Comparison of ENCODE assay signal across 1 cellular context in genomic region chr3:138935864-138936762, GRCh38.
TF ChIP-seq lines count a peak whose summit lies in the region.

No MANE protein-coding gene starts in this region.

TF ChIP-seq in H1, 55 proteins besides CTCF, POLR2A, EP300 and RAD21:
- no peak; the same call in 1 of the 2 replicates for TF ChIP-seq TAF1 (IDR thresholded peaks at IDR 0.05; ENCODE audit: low read depth, low read length)
- no peak for TF ChIP-seq GTF2F1 (IDR thresholded peaks at IDR 0.05; ENCODE audit: borderline replicate concordance, low read depth, low read length)
- no peak for TF ChIP-seq SIRT6 (IDR thresholded peaks at IDR 0.05; ENCODE audit: low read length)
- TF ChIP-seq SIN3A (conservative IDR thresholded peaks at IDR 0.05 in 1 of 2, IDR thresholded peaks at IDR 0.05 in 1 of 2; ENCODE audit: low read depth in 1 of 2, low read length in 2 of 2), result no peak
- no peak for TF ChIP-seq SRF (IDR thresholded peaks at IDR 0.05; ENCODE audit: low read depth, low read length)
- 0 out of 4 replicates have a peak, but pooled peaks of 1 of the 2 experiments have one; percentile 23 for TF ChIP-seq HDAC2 (IDR thresholded peaks at IDR 0.05; ENCODE audit: borderline replicate concordance in 1 of 2, low read depth in 2 of 2, low read length in 2 of 2)
- no peak for TF ChIP-seq BACH1 (IDR thresholded peaks at IDR 0.05; ENCODE audit: low read length)
- no peak for TF ChIP-seq SP2 (IDR thresholded peaks at IDR 0.05; ENCODE audit: low read length)
- TF ChIP-seq ZNF274 (IDR thresholded peaks at IDR 0.05; ENCODE audit: borderline replicate concordance, extremely low read depth, low read length), result no peak
- TF ChIP-seq JUND (IDR thresholded peaks at IDR 0.05; ENCODE audit: low read length), result no peak
- no peak for TF ChIP-seq POU5F1 (IDR thresholded peaks at IDR 0.05; ENCODE audit: low read depth, low read length)
- TF ChIP-seq RXRA (IDR thresholded peaks at IDR 0.05; ENCODE audit: insufficient read depth, low read depth, low read length), result no peak
- no peak for TF ChIP-seq EGR1 (IDR thresholded peaks at IDR 0.05; ENCODE audit: borderline replicate concordance, low read depth, low read length)
- no peak for TF ChIP-seq NANOG (IDR thresholded peaks at IDR 0.05; ENCODE audit: insufficient read depth, low read depth, low read length, poor library complexity, severe bottlenecking)
- no peak for TF ChIP-seq CBX8 (IDR thresholded peaks at IDR 0.05; ENCODE audit: borderline replicate concordance, low read depth, low read length)
- peak; percentile 28; the same call in 1 of the 2 replicates for TF ChIP-seq TBP (IDR thresholded peaks at IDR 0.05; ENCODE audit: low read depth, low read length)
- TF ChIP-seq KDM1A (IDR thresholded peaks at IDR 0.05; ENCODE audit: borderline replicate concordance, low read length), result no peak
- TF ChIP-seq CREB1 (IDR thresholded peaks at IDR 0.05), result no peak; the same call in 1 of the 2 replicates
- no peak for TF ChIP-seq CEBPB (IDR thresholded peaks at IDR 0.05; ENCODE audit: low read depth, low read length)
- peak; percentile 2 for TF ChIP-seq CHD7 (IDR thresholded peaks at IDR 0.05; ENCODE audit: insufficient replicate concordance, low read length)
- peak; percentile 34; the same call in 1 of the 2 replicates for TF ChIP-seq CHD2 (IDR thresholded peaks at IDR 0.05; ENCODE audit: low read length)
- no peak for TF ChIP-seq EZH2 (IDR thresholded peaks at IDR 0.05; ENCODE audit: low read depth, low read length, severe bottlenecking)
- TF ChIP-seq, protein P1, sequence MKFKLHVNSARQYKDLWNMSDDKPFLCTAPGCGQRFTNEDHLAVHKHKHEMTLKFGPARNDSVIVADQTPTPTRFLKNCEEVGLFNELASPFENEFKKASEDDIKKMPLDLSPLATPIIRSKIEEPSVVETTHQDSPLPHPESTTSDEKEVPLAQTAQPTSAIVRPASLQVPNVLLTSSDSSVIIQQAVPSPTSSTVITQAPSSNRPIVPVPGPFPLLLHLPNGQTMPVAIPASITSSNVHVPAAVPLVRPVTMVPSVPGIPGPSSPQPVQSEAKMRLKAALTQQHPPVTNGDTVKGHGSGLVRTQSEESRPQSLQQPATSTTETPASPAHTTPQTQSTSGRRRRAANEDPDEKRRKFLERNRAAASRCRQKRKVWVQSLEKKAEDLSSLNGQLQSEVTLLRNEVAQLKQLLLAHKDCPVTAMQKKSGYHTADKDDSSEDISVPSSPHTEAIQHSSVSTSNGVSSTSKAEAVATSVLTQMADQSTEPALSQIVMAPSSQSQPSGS (IDR thresholded peaks at IDR 0.05; ENCODE audit: low read length), result no peak
- TF ChIP-seq YY1 (IDR thresholded peaks at IDR 0.05; ENCODE audit: low read depth, low read length), result no peak
- no peak for TF ChIP-seq SP1 (IDR thresholded peaks at IDR 0.05; ENCODE audit: low read depth, low read length)
- TF ChIP-seq BCL11A (IDR thresholded peaks at IDR 0.05; ENCODE audit: low read depth in 2 of 2, low read length in 2 of 2), result no peak
- peak; percentile 41; the same call in 1 of the 2 replicates for TF ChIP-seq PHF8 (conservative IDR thresholded peaks at IDR 0.05; ENCODE audit: low read depth, low read length)
- TF ChIP-seq CHD1 (IDR thresholded peaks at IDR 0.05; ENCODE audit: low read depth, low read length), result no peak
- TF ChIP-seq MAX (IDR thresholded peaks at IDR 0.05), result peak; percentile 82
- peak; percentile 91 for TF ChIP-seq KDM4A (IDR thresholded peaks at IDR 0.05; ENCODE audit: low read depth, low read length, severe bottlenecking)
- peak; percentile 53 for TF ChIP-seq ASH2L (IDR thresholded peaks at IDR 0.05; ENCODE audit: low read length)
- TF ChIP-seq RNF2 (IDR thresholded peaks at IDR 0.05; ENCODE audit: borderline replicate concordance, low read depth, low read length, missing control alignments, poor library complexity, severe bottlenecking), result no peak
- no peak for TF ChIP-seq BRCA1 (IDR thresholded peaks at IDR 0.05; ENCODE audit: low read depth, low read length)
- TF ChIP-seq JUN (IDR thresholded peaks at IDR 0.05; ENCODE audit: low read depth, low read length), result no peak
- no peak for TF ChIP-seq SIX5 (IDR thresholded peaks at IDR 0.05; ENCODE audit: low read depth, low read length)
- TF ChIP-seq, protein P2, sequence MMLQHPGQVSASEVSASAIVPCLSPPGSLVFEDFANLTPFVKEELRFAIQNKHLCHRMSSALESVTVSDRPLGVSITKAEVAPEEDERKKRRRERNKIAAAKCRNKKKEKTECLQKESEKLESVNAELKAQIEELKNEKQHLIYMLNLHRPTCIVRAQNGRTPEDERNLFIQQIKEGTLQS (IDR thresholded peaks at IDR 0.05; ENCODE audit: insufficient read depth, low read depth, low read length), result 0 out of 2 replicates have a peak, but pooled peaks have one; percentile 55
- no peak for TF ChIP-seq GABPA (IDR thresholded peaks at IDR 0.05; ENCODE audit: borderline replicate concordance, insufficient read depth, low read length)
- TF ChIP-seq POLR2AphosphoS5 (IDR thresholded peaks at IDR 0.05; ENCODE audit: low read depth, low read length), result no peak
- peak; percentile 51 for TF ChIP-seq TAF7 (optimal IDR thresholded peaks at IDR 0.05; ENCODE audit: borderline replicate concordance, low read depth, low read length)
- TF ChIP-seq, protein P3, sequence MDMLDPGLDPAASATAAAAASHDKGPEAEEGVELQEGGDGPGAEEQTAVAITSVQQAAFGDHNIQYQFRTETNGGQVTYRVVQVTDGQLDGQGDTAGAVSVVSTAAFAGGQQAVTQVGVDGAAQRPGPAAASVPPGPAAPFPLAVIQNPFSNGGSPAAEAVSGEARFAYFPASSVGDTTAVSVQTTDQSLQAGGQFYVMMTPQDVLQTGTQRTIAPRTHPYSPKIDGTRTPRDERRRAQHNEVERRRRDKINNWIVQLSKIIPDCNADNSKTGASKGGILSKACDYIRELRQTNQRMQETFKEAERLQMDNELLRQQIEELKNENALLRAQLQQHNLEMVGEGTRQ (IDR thresholded peaks at IDR 0.05; ENCODE audit: low read length), result peak; percentile 68
- no peak for TF ChIP-seq RFX5 (IDR thresholded peaks at IDR 0.05; ENCODE audit: borderline replicate concordance, low read depth, low read length)
- TF ChIP-seq, protein P4, sequence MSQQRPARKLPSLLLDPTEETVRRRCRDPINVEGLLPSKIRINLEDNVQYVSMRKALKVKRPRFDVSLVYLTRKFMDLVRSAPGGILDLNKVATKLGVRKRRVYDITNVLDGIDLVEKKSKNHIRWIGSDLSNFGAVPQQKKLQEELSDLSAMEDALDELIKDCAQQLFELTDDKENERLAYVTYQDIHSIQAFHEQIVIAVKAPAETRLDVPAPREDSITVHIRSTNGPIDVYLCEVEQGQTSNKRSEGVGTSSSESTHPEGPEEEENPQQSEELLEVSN (IDR thresholded peaks at IDR 0.05), result peak; percentile 75
- no peak for TF ChIP-seq CBX5 (IDR thresholded peaks at IDR 0.05; ENCODE audit: low read depth, low read length)
